Comparison of ENCODE assay signal across 15 cellular contexts in genomic region chr14:82009076-82009475, GRCh38.
DNase-seq lines count a peak whose midpoint lies in the region; ATAC-seq and TF ChIP-seq lines count a peak whose summit lies in the region.
"Had no signal": no experiment of that assay in that cellular context is flagged by ENCODE, and none has a peak within 500 bp of the region (broad histone marks: within the 10 kb centered on the region; RNA-seq: fewer than 3 reads in every experiment).

No MANE protein-coding gene starts in this region.

- intact Hi-C loops in testis (cut with DNase I; ENCODE audit: low total_unique reads): no loop called here
- intact Hi-C loops in activated naive CD4-positive, alpha-beta T cell treated with anti-CD3 and anti-CD28 coated beads for 36 hours (cut with micrococcal nuclease): no loop called here
- intact Hi-C loops in naive thymus-derived CD4-positive, alpha-beta T cell (cut with micrococcal nuclease): no loop called here

- H3K4me1 Mint-ChIP-seq in chondrocyte (ENCODE audit: low read depth): no peaks in the 10 kb centered on the region
- H3K4me1 Mint-ChIP-seq in activated naive CD4-positive, alpha-beta T cell treated with anti-CD3 and anti-CD28 coated beads for 36 hours (ENCODE audit: low read depth): no peaks in the 10 kb centered on the region
- H3K4me1 Mint-ChIP-seq in naive thymus-derived CD4-positive, alpha-beta T cell: peaks cover 0 to 1% (median 0%) of the 10 kb centered on the region in 7 donors
- H3K4me1 Mint-ChIP-seq: activated naive CD4-positive, alpha-beta T cell treated with anti-CD3 and anti-CD28 coated beads, Interleukin-2, amount 50 U/mL, for 24 hours; B cell; T-helper 17 cell had no signal

- peaks cover 33% of the 10 kb centered on the region for H3K9me3 Mint-ChIP-seq in chondrocyte (ENCODE audit: low read depth)
- peaks cover 9% of the 10 kb centered on the region for H3K9me3 Mint-ChIP-seq in activated naive CD4-positive, alpha-beta T cell treated with anti-CD3 and anti-CD28 coated beads for 36 hours
- H3K9me3 Mint-ChIP-seq in naive thymus-derived CD4-positive, alpha-beta T cell: peaks cover 0 to 21% (median 9%) of the 10 kb centered on the region in 11 donors

- no peaks in the 10 kb centered on the region for H3K36me3 Mint-ChIP-seq in chondrocyte (ENCODE audit: low read depth)
- H3K36me3 Mint-ChIP-seq in activated naive CD4-positive, alpha-beta T cell treated with anti-CD3 and anti-CD28 coated beads for 36 hours (ENCODE audit: low read depth): no peaks in the 10 kb centered on the region
- peaks cover 0 to 1% (median 0%) of the 10 kb centered on the region in 5 donors for H3K36me3 Mint-ChIP-seq in naive thymus-derived CD4-positive, alpha-beta T cell
- H3K36me3 Mint-ChIP-seq: activated naive CD4-positive, alpha-beta T cell treated with anti-CD3 and anti-CD28 coated beads, Interleukin-2, amount 50 U/mL, for 24 hours had no signal

- H3K4me1 ChIP-seq in testis: no peaks in the 10 kb centered on the region
- H3K4me1 ChIP-seq in naive thymus-derived CD4-positive, alpha-beta T cell (ENCODE audit: control insufficient read depth in 2 of 2, insufficient read depth in 2 of 2, low read length in 2 of 2): no peaks in the 10 kb centered on the region

- H3K4me3 ChIP-seq in testis: no peak overlapping the region
- no peak overlapping the region for H3K4me3 ChIP-seq in naive thymus-derived CD4-positive, alpha-beta T cell (ENCODE audit: low read length)

- TF ChIP-seq POLR2A in testis (IDR thresholded peaks at IDR 0.05): no peak

- no peaks in the 10 kb centered on the region for H3K27me3 ChIP-seq in testis
- H3K27me3 ChIP-seq in naive thymus-derived CD4-positive, alpha-beta T cell (ENCODE audit: control insufficient read depth in 2 of 2, insufficient read depth in 2 of 2, low read length in 2 of 2): no peaks in the 10 kb centered on the region

- no peaks in the 10 kb centered on the region for H3K36me3 ChIP-seq in testis (ENCODE audit: low read depth, missing control alignments)
- no peaks in the 10 kb centered on the region for H3K36me3 ChIP-seq in naive thymus-derived CD4-positive, alpha-beta T cell (ENCODE audit: control insufficient read depth in 2 of 3, insufficient read depth in 3 of 3, low read length in 3 of 3)

- 23 to 30% methylated on average over 3 of the region's 3 CpGs for WGBS in testis, 2 donors

- no peak overlapping the region for H3K27ac ChIP-seq in testis
- H3K27ac ChIP-seq in naive thymus-derived CD4-positive, alpha-beta T cell (ENCODE audit: low read depth, low read length): no peak overlapping the region

- POLR2A ChIA-PET in naive thymus-derived CD4-positive, alpha-beta T cell (lab: Charles Lee): no interaction called here

- DNase-seq in SIG-M5 treated with dmso at 0.1 percent for 504 hours (lab: John Stamatoyannopoulos, UW; ENCODE audit: unreplicated experiment) (peak; percentile 3), SIG-M5 (lab: John Stamatoyannopoulos, UW) (no peak), MV-4-11 (lab: John Stamatoyannopoulos, UW) (peak; percentile 27), chondrocyte (ENCODE audit: low spot score) (no peak), testis (peak; percentile 22), medulla oblongata (ENCODE audit: extremely low spot score) (no peak)
- no peak for DNase-seq in activated naive CD4-positive, alpha-beta T cell treated with anti-CD3 and anti-CD28 coated beads for 36 hours
- no peak for DNase-seq in naive thymus-derived CD4-positive, alpha-beta T cell
- DNase-seq: GOT3; kidney glomerular epithelial cell; NCI-H446 treated with DMSO at 0.1 percent for 48 hours; stimulated activated CD4-positive, alpha-beta T cell treated with anti-CD3 and anti-CD28 coated beads, Interleukin-12 subunit alpha, Interleukin-12 subunit beta, amount 100 ng/mL, for 4 hours; T-helper 17 cell had no signal

- peak; percentile 26 for TF ChIP-seq CTCF in chondrocyte (IDR thresholded peaks at IDR 0.05)
- TF ChIP-seq CTCF in testis (IDR thresholded peaks at IDR 0.05): peak in 1 of 3 experiments; percentile 26

- no peak overlapping the region for H3K4me3 Mint-ChIP-seq in chondrocyte (ENCODE audit: unreplicated experiment)
- H3K4me3 Mint-ChIP-seq in activated naive CD4-positive, alpha-beta T cell treated with anti-CD3 and anti-CD28 coated beads for 36 hours: no peak overlapping the region
- no peak overlapping the region for H3K4me3 Mint-ChIP-seq in naive thymus-derived CD4-positive, alpha-beta T cell
- H3K4me3 Mint-ChIP-seq: activated naive CD4-positive, alpha-beta T cell treated with anti-CD3 and anti-CD28 coated beads, Interleukin-2, amount 50 U/mL, for 24 hours; B cell; T-helper 17 cell had no signal

- H3K9me3 ChIP-seq in testis: no peaks in the 10 kb centered on the region
- no peaks in the 10 kb centered on the region for H3K9me3 ChIP-seq in naive thymus-derived CD4-positive, alpha-beta T cell (ENCODE audit: control insufficient read depth in 2 of 3, low read length in 3 of 3)

- H3K27ac Mint-ChIP-seq in chondrocyte (ENCODE audit: unreplicated experiment): no peak overlapping the region
- H3K27ac Mint-ChIP-seq in activated naive CD4-positive, alpha-beta T cell treated with anti-CD3 and anti-CD28 coated beads for 36 hours: no peak overlapping the region
- H3K27ac Mint-ChIP-seq in naive thymus-derived CD4-positive, alpha-beta T cell: no peak overlapping the region
- H3K27ac Mint-ChIP-seq: activated naive CD4-positive, alpha-beta T cell treated with anti-CD3 and anti-CD28 coated beads, Interleukin-2, amount 50 U/mL, for 24 hours; B cell; T-helper 17 cell had no signal

- H3K27me3 Mint-ChIP-seq in chondrocyte (ENCODE audit: low read depth): no peaks in the 10 kb centered on the region
- H3K27me3 Mint-ChIP-seq in activated naive CD4-positive, alpha-beta T cell treated with anti-CD3 and anti-CD28 coated beads for 36 hours (ENCODE audit: low read depth): peaks cover 2% of the 10 kb centered on the region
- no peaks in the 10 kb centered on the region for H3K27me3 Mint-ChIP-seq in naive thymus-derived CD4-positive, alpha-beta T cell
- H3K27me3 Mint-ChIP-seq: B cell, T-helper 17 cell had no signal

- CTCF ChIA-PET in activated naive CD4-positive, alpha-beta T cell treated with anti-CD3 and anti-CD28 coated beads for 36 hours (lab: Charles Lee): no interaction called here
- CTCF ChIA-PET in naive thymus-derived CD4-positive, alpha-beta T cell (lab: Charles Lee): no interaction called here

- ATAC-seq in naive thymus-derived CD4-positive, alpha-beta T cell: no peak
- ATAC-seq: T-helper 17 cell had no signal

Comparison
In these comparisons a context has a peak if more than half of its experiments do, and no peak if none do; other contexts are left out.
1. DNase-seq: peak in SIG-M5 treated with dmso at 0.1 percent for 504 hours (single experiment), MV-4-11 (single experiment) and testis (single experiment); none in SIG-M5 (single experiment), chondrocyte (single experiment), activated naive CD4-positive, alpha-beta T cell treated with anti-CD3 and anti-CD28 coated beads for 36 hours (single experiment), naive thymus-derived CD4-positive, alpha-beta T cell (0 of 9) and medulla oblongata (single experiment).